ENCODE assay signal across 9 cellular contexts in the genomic region with DNA sequence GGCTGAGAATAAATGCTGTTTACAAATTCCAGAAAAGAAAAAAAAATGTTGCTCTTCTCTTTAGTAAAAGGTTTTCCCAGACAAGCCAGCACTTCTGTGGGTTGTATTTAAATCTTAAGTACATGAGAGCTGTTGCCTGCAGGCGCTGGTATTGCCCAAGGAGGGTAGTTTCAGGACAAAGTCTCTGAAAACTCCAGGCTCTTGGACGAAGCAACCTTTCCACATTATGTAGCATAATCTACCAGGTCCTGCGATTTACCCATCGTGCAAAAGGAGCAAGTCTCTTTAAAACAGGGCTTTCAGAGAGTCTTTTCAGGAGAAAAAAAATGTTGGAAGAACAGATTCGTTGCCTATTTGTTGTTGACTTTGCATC.
DNase-seq lines count a peak whose midpoint lies in the region; ATAC-seq and TF ChIP-seq lines count a peak whose summit lies in the region.
"Had no signal": no experiment of that assay in that cellular context is flagged by ENCODE, and none has a peak within 500 bp of the region (broad histone marks: within the 10 kb centered on the region; RNA-seq: fewer than 3 reads in every experiment).

No MANE protein-coding gene starts in this region.

- H3K36me3 ChIP-seq in SK-N-SH (replicated peaks in 1 of 2; ENCODE audit: control insufficient read depth in 1 of 2, insufficient read depth in 2 of 2, low read length in 1 of 2), result no peaks in the 10 kb centered on the region

- POLR2A ChIA-PET in SK-N-SH (lab: Yijun Ruan, JAX), result no interaction called here

- TF ChIP-seq RAD21 in SK-N-SH (IDR thresholded peaks at IDR 0.05; ENCODE audit: low read length), result no peak

- no peaks in the 10 kb centered on the region for H3K9me3 Mint-ChIP-seq in endothelial cell (ENCODE audit: unreplicated experiment)
- H3K9me3 Mint-ChIP-seq in stimulated activated effector memory CD8-positive, alpha-beta T cell treated with anti-CD3 and anti-CD28 coated beads, Interleukin-12 subunit alpha, Interleukin-12 subunit beta, amount 100 ng/mL, for 72 hours, result no peaks in the 10 kb centered on the region

- H3K9ac ChIP-seq in SK-N-SH, result no peak overlapping the region

- H3K36me3 Mint-ChIP-seq in endothelial cell (ENCODE audit: low read depth, unreplicated experiment), result no peaks in the 10 kb centered on the region
- no peaks in the 10 kb centered on the region for H3K36me3 Mint-ChIP-seq in stimulated activated effector memory CD8-positive, alpha-beta T cell treated with anti-CD3 and anti-CD28 coated beads, Interleukin-12 subunit alpha, Interleukin-12 subunit beta, amount 100 ng/mL, for 72 hours

- no peak overlapping the region for H3K27ac Mint-ChIP-seq in endothelial cell (ENCODE audit: unreplicated experiment)
- no peak overlapping the region for H3K27ac Mint-ChIP-seq in stimulated activated effector memory CD8-positive, alpha-beta T cell treated with anti-CD3 and anti-CD28 coated beads, Interleukin-12 subunit alpha, Interleukin-12 subunit beta, amount 100 ng/mL, for 72 hours

- no peak for TF ChIP-seq EP300 in SK-N-SH (IDR thresholded peaks at IDR 0.05; ENCODE audit: borderline replicate concordance in 1 of 2, low read depth in 1 of 2, low read length in 1 of 2)

- no peaks in the 10 kb centered on the region for H3K4me1 Mint-ChIP-seq in endothelial cell (ENCODE audit: unreplicated experiment)
- H3K4me1 Mint-ChIP-seq in stimulated activated effector memory CD8-positive, alpha-beta T cell treated with anti-CD3 and anti-CD28 coated beads, Interleukin-12 subunit alpha, Interleukin-12 subunit beta, amount 100 ng/mL, for 72 hours, result peaks cover 5% of the 10 kb centered on the region

- no peaks in the 10 kb centered on the region for H3K9me2 ChIP-seq in SK-N-SH

- H4K20me1 ChIP-seq in SK-N-SH (ENCODE audit: insufficient read depth), result no peaks in the 10 kb centered on the region

- no peaks in the 10 kb centered on the region; a peak in 1 of 4 replicates for H3K4me1 ChIP-seq in SK-N-SH (ENCODE audit: control insufficient read depth in 1 of 2, insufficient read depth in 2 of 2, low read depth in 1 of 2, low read length in 1 of 2)

- H3K27me3 ChIP-seq in SK-N-SH (ENCODE audit: insufficient read depth), result no peaks in the 10 kb centered on the region; the same call in 1 of the 2 replicates

- no peaks in the 10 kb centered on the region for H3F3A ChIP-seq in SK-N-SH (replicated peaks; ENCODE audit: insufficient read depth)

- ATAC-seq in SK-N-SH treated with all-trans-retinoic acid at 6 μM for 48 hours (no peak; the same call in 1 of the 3 replicates), HG03139 (IDR thresholded peaks at IDR 0.05; ENCODE audit: unreplicated experiment) (peak; percentile 4)
- no peak for ATAC-seq in stimulated activated effector memory CD8-positive, alpha-beta T cell treated with anti-CD3 and anti-CD28 coated beads, Interleukin-12 subunit alpha, Interleukin-12 subunit beta, amount 100 ng/mL, for 72 hours

- no peaks in the 10 kb centered on the region for H3K27me3 Mint-ChIP-seq in endothelial cell (ENCODE audit: unreplicated experiment)

- peak overlapping the region; percentile 84 for H3K4me2 ChIP-seq in SK-N-SH

- TF ChIP-seq CTCF in SK-N-SH (IDR thresholded peaks at IDR 0.05) (no peak), endothelial cell (IDR thresholded peaks at IDR 0.05; ENCODE audit: unreplicated experiment) (no peak)

- no peaks in the 10 kb centered on the region for H3K79me2 ChIP-seq in SK-N-SH (ENCODE audit: insufficient read depth)

- 26% methylated on average over 5 of the region's 5 CpGs for WGBS in SK-N-SH (ENCODE audit: low lambda C conversion rate)

- CTCF ChIA-PET in SK-N-SH (lab: Yijun Ruan, JAX), result interaction anchor here (0.6 to 3.0 kb wide), 14 partner anchors 9 to 676 kb away, joined by 3 to 28 read pairs (median 6); no protein-coding TSS in a partner anchor

- peak overlapping the region in 1 of 2 experiments; percentile 67; a peak in 2 of 4 replicates for H3K4me3 ChIP-seq in SK-N-SH (ENCODE audit: low read depth in 2 of 2, low read length in 1 of 2)

- H3K9me3 ChIP-seq in SK-N-SH, result no peaks in the 10 kb centered on the region

- DNase-seq in SK-N-SH (no peak), endothelial cell (ENCODE audit: low spot score) (no peak), NCI-H526 treated with DMSO at 0.1 percent for 48 hours (lab: John Stamatoyannopoulos, UW) (no peak), NCI-H146 (lab: John Stamatoyannopoulos, UW) (no peak)
- no peak for DNase-seq in stimulated activated effector memory CD8-positive, alpha-beta T cell treated with anti-CD3 and anti-CD28 coated beads, Interleukin-12 subunit alpha, Interleukin-12 subunit beta, amount 100 ng/mL, for 72 hours (ENCODE audit: low spot score in 2 of 2)
- no peak for DNase-seq in activated CD4-positive, alpha-beta T cell treated with anti-CD3 and anti-CD28 coated beads, Interleukin-2, amount 50 U/mL, for 1 hour
- DNase-seq: NCI-H187 treated with DMSO at 0.1 percent for 48 hours had no signal

- peak overlapping the region; percentile 74; the same call in 1 of the 2 replicates for H2AFZ ChIP-seq in SK-N-SH (ENCODE audit: low read depth)

- no peak overlapping the region for H3K27ac ChIP-seq in SK-N-SH (ENCODE audit: low read depth in 2 of 2, low read length in 1 of 2)

- H3K4me3 Mint-ChIP-seq in endothelial cell (ENCODE audit: unreplicated experiment), result peak overlapping the region; percentile 91
- peak overlapping the region; percentile 64 for H3K4me3 Mint-ChIP-seq in stimulated activated effector memory CD8-positive, alpha-beta T cell treated with anti-CD3 and anti-CD28 coated beads, Interleukin-12 subunit alpha, Interleukin-12 subunit beta, amount 100 ng/mL, for 72 hours

TF ChIP-seq in SK-N-SH, 30 proteins besides CTCF, POLR2A, EP300 and RAD21:
- TF ChIP-seq, protein P1, sequence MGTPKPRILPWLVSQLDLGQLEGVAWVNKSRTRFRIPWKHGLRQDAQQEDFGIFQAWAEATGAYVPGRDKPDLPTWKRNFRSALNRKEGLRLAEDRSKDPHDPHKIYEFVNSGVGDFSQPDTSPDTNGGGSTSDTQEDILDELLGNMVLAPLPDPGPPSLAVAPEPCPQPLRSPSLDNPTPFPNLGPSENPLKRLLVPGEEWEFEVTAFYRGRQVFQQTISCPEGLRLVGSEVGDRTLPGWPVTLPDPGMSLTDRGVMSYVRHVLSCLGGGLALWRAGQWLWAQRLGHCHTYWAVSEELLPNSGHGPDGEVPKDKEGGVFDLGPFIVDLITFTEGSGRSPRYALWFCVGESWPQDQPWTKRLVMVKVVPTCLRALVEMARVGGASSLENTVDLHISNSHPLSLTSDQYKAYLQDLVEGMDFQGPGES (IDR thresholded peaks at IDR 0.05; ENCODE audit: low read depth, low read length), result no peak
- TF ChIP-seq, protein P2, sequence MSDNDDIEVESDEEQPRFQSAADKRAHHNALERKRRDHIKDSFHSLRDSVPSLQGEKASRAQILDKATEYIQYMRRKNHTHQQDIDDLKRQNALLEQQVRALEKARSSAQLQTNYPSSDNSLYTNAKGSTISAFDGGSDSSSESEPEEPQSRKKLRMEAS (IDR thresholded peaks at IDR 0.05; ENCODE audit: low read depth), result no peak
- TF ChIP-seq TCF12 (IDR thresholded peaks at IDR 0.05) (no peak), FOSL2 (IDR thresholded peaks at IDR 0.05; ENCODE audit: borderline replicate concordance, low read depth) (no peak), NRF1 (IDR thresholded peaks at IDR 0.05; ENCODE audit: low read depth, low read length) (no peak)

TF ChIP-seq in SK-N-SH treated with all-trans-retinoic acid at 6 μM for 48 hours, 23 proteins besides CTCF, POLR2A, EP300 and RAD21 (continues in another document):
- TF ChIP-seq ZC3H10 (CRISPR knock-in tag; IDR thresholded peaks at IDR 0.05) (no peak), TCF4 (CRISPR knock-in tag; IDR thresholded peaks at IDR 0.05; ENCODE audit: borderline replicate concordance) (no peak), RARB (CRISPR knock-in tag; IDR thresholded peaks at IDR 0.05) (no peak), ARNTL (CRISPR knock-in tag; IDR thresholded peaks at IDR 0.05; ENCODE audit: borderline replicate concordance, low read depth) (no peak), ZNF70 (CRISPR knock-in tag; IDR thresholded peaks at IDR 0.05) (no peak), SNAI2 (CRISPR knock-in tag; IDR thresholded peaks at IDR 0.05) (no peak), CSRNP3 (CRISPR knock-in tag; IDR thresholded peaks at IDR 0.05) (no peak)
- TF ChIP-seq, protein P3, sequence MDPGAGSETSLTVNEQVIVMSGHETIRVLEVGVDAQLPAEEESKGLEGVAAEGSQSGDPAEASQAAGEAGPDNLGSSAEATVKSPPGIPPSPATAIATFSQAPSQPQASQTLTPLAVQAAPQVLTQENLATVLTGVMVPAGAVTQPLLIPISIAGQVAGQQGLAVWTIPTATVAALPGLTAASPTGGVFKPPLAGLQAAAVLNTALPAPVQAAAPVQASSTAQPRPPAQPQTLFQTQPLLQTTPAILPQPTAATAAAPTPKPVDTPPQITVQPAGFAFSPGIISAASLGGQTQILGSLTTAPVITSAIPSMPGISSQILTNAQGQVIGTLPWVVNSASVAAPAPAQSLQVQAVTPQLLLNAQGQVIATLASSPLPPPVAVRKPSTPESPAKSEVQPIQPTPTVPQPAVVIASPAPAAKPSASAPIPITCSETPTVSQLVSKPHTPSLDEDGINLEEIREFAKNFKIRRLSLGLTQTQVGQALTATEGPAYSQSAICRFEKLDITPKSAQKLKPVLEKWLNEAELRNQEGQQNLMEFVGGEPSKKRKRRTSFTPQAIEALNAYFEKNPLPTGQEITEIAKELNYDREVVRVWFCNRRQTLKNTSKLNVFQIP (CRISPR knock-in tag; IDR thresholded peaks at IDR 0.05; ENCODE audit: borderline replicate concordance, low read depth), result no peak
